22 cellular contexts compared by ENCODE assay signal in the genomic region with DNA sequence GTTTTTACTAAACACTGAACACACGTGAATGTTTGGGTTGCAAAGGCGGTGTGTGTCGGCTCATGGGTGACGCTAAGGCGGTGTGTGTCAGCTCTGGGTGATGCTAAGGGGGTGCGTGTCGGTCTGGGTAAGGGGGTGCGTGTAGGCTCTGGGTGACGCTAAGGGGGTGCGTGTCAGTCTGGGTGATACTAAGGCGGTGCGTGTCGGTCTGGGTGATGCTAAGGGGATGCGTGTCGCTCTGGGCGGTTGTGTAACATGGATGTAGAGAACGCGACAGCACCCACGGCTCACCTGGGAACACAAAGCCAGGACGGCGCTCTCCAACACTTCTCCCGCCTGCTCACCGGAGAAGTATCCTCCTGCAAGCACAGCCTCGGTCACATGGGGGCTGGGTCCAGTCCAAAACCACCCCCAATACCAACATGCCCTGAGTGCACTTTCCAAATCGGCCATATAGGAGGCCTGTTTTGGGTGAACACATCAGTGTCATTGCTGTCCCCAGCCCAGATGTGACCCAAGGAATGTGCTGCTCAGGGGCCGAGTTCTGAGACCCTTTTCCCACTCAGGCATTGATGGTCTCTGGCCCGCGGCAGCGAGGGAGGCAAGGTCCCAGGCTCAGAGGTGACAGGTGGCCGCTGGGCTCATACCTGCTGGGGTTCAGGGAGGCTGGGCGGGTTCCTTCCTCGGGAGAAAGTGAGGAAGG.
DNase-seq lines count a peak whose midpoint lies in the region; ATAC-seq, FAIRE-seq and TF ChIP-seq lines count a peak whose summit lies in the region.
"Had no signal": no experiment of that assay in that cellular context is flagged by ENCODE, and none has a peak within 500 bp of the region (broad histone marks: within the 10 kb centered on the region; RNA-seq: fewer than 3 reads in every experiment).

No MANE protein-coding gene starts in this region.

- no peak overlapping the region for H2BK5ac ChIP-seq in IMR-90 (ENCODE audit: low read depth, low read length, poor library complexity, severe bottlenecking)

- H3K18ac ChIP-seq in IMR-90 (ENCODE audit: low read depth, low read length) = no peak overlapping the region

- no peak overlapping the region for H4K5ac ChIP-seq in IMR-90 (ENCODE audit: low read depth, low read length)

- no peak for TF ChIP-seq CTCF in IMR-90 (conservative IDR thresholded peaks at IDR 0.05; ENCODE audit: low read depth, low read length)
- TF ChIP-seq CTCF in kidney (IDR thresholded peaks at IDR 0.05; ENCODE audit: borderline replicate concordance, extremely low read depth, insufficient read depth) = no peak
- TF ChIP-seq CTCF in upper lobe of right lung (IDR thresholded peaks at IDR 0.05) = no peak

- intact Hi-C loops in cardiac septum (cut with DNase I) = no loop called here
- intact Hi-C loops in Right ventricle myocardium superior (cut with DNase I) = no loop called here
- intact Hi-C loops in IMR-90 (cut with micrococcal nuclease) = no loop called here
- intact Hi-C loops in kidney (cut with DNase I) = no loop called here
- intact Hi-C loops in upper lobe of right lung (cut with DNase I) = no loop called here

- dilution Hi-C loops in IMR-90 (cut with HindIII; ENCODE audit: low sequenced_read_pairs, unreplicated experiment) = no loop called here

- H3K4me1 ChIP-seq in IMR-90 (ENCODE audit: control insufficient read depth, insufficient read depth, low read length) (no peaks in the 10 kb centered on the region), kidney (ENCODE audit: control insufficient read depth in 1 of 2, insufficient read depth in 1 of 2, low read depth in 1 of 2, low read length in 2 of 2) (no peaks in the 10 kb centered on the region), upper lobe of right lung (no peaks in the 10 kb centered on the region), small intestine (ENCODE audit: control insufficient read depth in 2 of 2, insufficient read depth in 1 of 2, low read depth in 1 of 2, low read length in 1 of 2) (no peaks in the 10 kb centered on the region)
- H3K4me1 ChIP-seq: SJSA1 had no signal

- no peak for TF ChIP-seq POLR2A in IMR-90 (IDR thresholded peaks at IDR 0.05; ENCODE audit: low read depth, low read length)

- WGBS in IMR-90 (ENCODE audit: extremely low coverage in 2 of 2, insufficient read length in 1 of 2), 2 experiments = 100% methylated on average over 10 of the region's 32 CpGs; no CpG with 5 or more reads in 1 of the 2 experiments
- WGBS in small intestine, 3 donors = 93 to 94% (median 94%) methylated on average over 31 to 32 of the region's 32 CpGs

- BruUV-seq in IMR-90 (replicated peaks; lab: Mats Ljungman, UMichigan) = no TSS peak

- H3K4me3 ChIP-seq in IMR-90 (ENCODE audit: insufficient read depth, low read depth, low read length) = no peak overlapping the region
- no peak overlapping the region for H3K4me3 ChIP-seq in kidney (ENCODE audit: low read length in 2 of 2)
- H3K4me3 ChIP-seq in upper lobe of right lung = no peak overlapping the region
- H3K4me3 ChIP-seq in small intestine (ENCODE audit: low read depth in 1 of 2, low read length in 2 of 2) = no peak overlapping the region
- H3K4me3 ChIP-seq: SJSA1 had no signal

- H3K23ac ChIP-seq in IMR-90 (ENCODE audit: low read depth, low read length) = no peak overlapping the region

- no peaks in the 10 kb centered on the region for H3K9me3 ChIP-seq in IMR-90 (ENCODE audit: control insufficient read depth, insufficient read depth, low read length)
- no peaks in the 10 kb centered on the region for H3K9me3 ChIP-seq in kidney (ENCODE audit: control insufficient read depth in 1 of 2, low read length in 2 of 2)
- H3K9me3 ChIP-seq in upper lobe of right lung = no peaks in the 10 kb centered on the region
- no peaks in the 10 kb centered on the region for H3K9me3 ChIP-seq in small intestine (ENCODE audit: control insufficient read depth, low read depth)
- H3K9me3 ChIP-seq: SJSA1 had no signal

- no peaks in the 10 kb centered on the region; the same call in 1 of the 2 replicates for H4K20me1 ChIP-seq in IMR-90 (ENCODE audit: insufficient read depth, low read length)

- TF ChIP-seq RAD21 in IMR-90 (IDR thresholded peaks at IDR 0.05; ENCODE audit: low read length) = no peak

- H3K14ac ChIP-seq in IMR-90 (replicated peaks; ENCODE audit: low read depth, low read length) = no peak overlapping the region

- no peak overlapping the region for H2BK120ac ChIP-seq in IMR-90 (ENCODE audit: low read depth, low read length)

- no peak overlapping the region for H2BK15ac ChIP-seq in IMR-90 (ENCODE audit: low read depth, low read length)

- peak; percentile 72 for DNase-seq in cardiac septum (ENCODE audit: low spot score)
- no peak for DNase-seq in Right ventricle myocardium superior
- DNase-seq in IMR-90 = no peak
- peak; percentile 26 for DNase-seq in kidney
- peak; percentile 57 for DNase-seq in upper lobe of right lung
- DNase-seq in small intestine = no peak
- no peak for DNase-seq in NCI-H510A (lab: John Stamatoyannopoulos, UW)
- DNase-seq in 8988T = no peak
- DNase-seq: H7; KG1; NCI-H1092 treated with DMSO at 0.1 percent for 48 hours; NCI-H1436 treated with DMSO at 0.1 percent for 48 hours; NCI-H2029; NCI-H226; NCI-H524; NCI-H774; NK-92 treated with Interleukin-12 subunit alpha and Interleukin-12 subunit beta, amount 100 ng/mL, for 24 hours had no signal

- H3K27ac ChIP-seq in IMR-90 (ENCODE audit: insufficient read depth, low read length) (no peak overlapping the region), kidney (ENCODE audit: low read depth in 2 of 2, low read length in 2 of 2) (no peak overlapping the region), upper lobe of right lung (no peak overlapping the region), small intestine (ENCODE audit: low read depth in 1 of 2, low read length in 1 of 2) (no peak overlapping the region)
- H3K27ac ChIP-seq: 22Rv1, C4-2B, HL-60, SJSA1 had no signal

- in situ Hi-C loops in IMR-90 (cut with MboI; ENCODE audit: low sequenced_read_pairs) = no loop called here

- H2BK20ac ChIP-seq in IMR-90 (ENCODE audit: low read depth, low read length) = no peak overlapping the region

- peak overlapping the region; percentile 51 for H2AFZ ChIP-seq in IMR-90 (replicated peaks; ENCODE audit: low read length, poor library complexity)

- no peak overlapping the region for H2AK9ac ChIP-seq in IMR-90 (replicated peaks; ENCODE audit: low read depth, low read length, poor library complexity)

- no peak overlapping the region for H3K4me2 ChIP-seq in IMR-90 (ENCODE audit: low read depth, low read length)

- ATAC-seq in Right ventricle myocardium superior (ENCODE audit: poor library complexity) (no peak), IMR-90 (ENCODE audit: low read depth) (no peak), upper lobe of right lung (no peak)
- ATAC-seq: Panc1 had no signal

- POLR2A ChIA-PET in IMR-90 (lab: Charles Lee; ENCODE audit: unreplicated experiment) = no interaction called here

- no peak overlapping the region for H4K8ac ChIP-seq in IMR-90 (ENCODE audit: low read depth in 2 of 2, low read length in 2 of 2)

- no peak overlapping the region for H2AK5ac ChIP-seq in IMR-90 (ENCODE audit: low read depth, low read length)

- no peaks in the 10 kb centered on the region for H3K79me1 ChIP-seq in IMR-90 (ENCODE audit: low read depth in 1 of 2, low read length in 2 of 2)

- H4K91ac ChIP-seq in IMR-90 (ENCODE audit: insufficient read depth, low read depth, low read length) = no peak overlapping the region

- H3K9ac ChIP-seq in IMR-90 (ENCODE audit: low read depth, low read length) = no peak overlapping the region
- no peak overlapping the region for H3K9ac ChIP-seq in kidney (ENCODE audit: low read length in 2 of 2)

- H3K27me3 ChIP-seq in IMR-90 (ENCODE audit: control insufficient read depth, insufficient read depth, low read length) (no peaks in the 10 kb centered on the region), upper lobe of right lung (no peaks in the 10 kb centered on the region), small intestine (ENCODE audit: control insufficient read depth in 2 of 2, insufficient read depth in 2 of 2, low read length in 2 of 2) (no peaks in the 10 kb centered on the region)
- H3K27me3 ChIP-seq: SJSA1 had no signal

- H3K36me3 ChIP-seq in IMR-90 (ENCODE audit: control insufficient read depth, insufficient read depth, low read length) (peaks cover 10% of the 10 kb centered on the region; the same call in 1 of the 2 replicates), kidney (ENCODE audit: control insufficient read depth in 1 of 2, insufficient read depth in 2 of 2, low read length in 2 of 2) (peaks cover 0 to 3% of the 10 kb centered on the region in 2 donors), upper lobe of right lung (no peaks in the 10 kb centered on the region), small intestine (ENCODE audit: control insufficient read depth in 2 of 2, insufficient read depth in 2 of 2, low read length in 2 of 2) (no peaks in the 10 kb centered on the region)
- H3K36me3 ChIP-seq: SJSA1 had no signal

- FAIRE-seq in kidney (lab: Jason Lieb, UNC) = no peak
- FAIRE-seq in small intestine (lab: Jason Lieb, UNC) = no peak

- H3K4ac ChIP-seq in IMR-90 (ENCODE audit: low read depth, low read length) = no peak overlapping the region

- H3K9me1 ChIP-seq in IMR-90 (ENCODE audit: insufficient read depth, low read length) = no peaks in the 10 kb centered on the region

- no peak overlapping the region for H3K56ac ChIP-seq in IMR-90 (ENCODE audit: extremely low read depth, insufficient read depth, low read length)

- CTCF ChIA-PET in IMR-90 (lab: Yijun Ruan, JAX) = no interaction called here

TF ChIP-seq in IMR-90, 13 proteins besides CTCF, POLR2A, EP300 and RAD21:
- TF ChIP-seq, protein P1, sequence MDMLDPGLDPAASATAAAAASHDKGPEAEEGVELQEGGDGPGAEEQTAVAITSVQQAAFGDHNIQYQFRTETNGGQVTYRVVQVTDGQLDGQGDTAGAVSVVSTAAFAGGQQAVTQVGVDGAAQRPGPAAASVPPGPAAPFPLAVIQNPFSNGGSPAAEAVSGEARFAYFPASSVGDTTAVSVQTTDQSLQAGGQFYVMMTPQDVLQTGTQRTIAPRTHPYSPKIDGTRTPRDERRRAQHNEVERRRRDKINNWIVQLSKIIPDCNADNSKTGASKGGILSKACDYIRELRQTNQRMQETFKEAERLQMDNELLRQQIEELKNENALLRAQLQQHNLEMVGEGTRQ (IDR thresholded peaks at IDR 0.05; ENCODE audit: low read depth, low read length) = no peak
- TF ChIP-seq BHLHE40 (IDR thresholded peaks at IDR 0.05; ENCODE audit: low read depth, low read length) (no peak), MAZ (IDR thresholded peaks at IDR 0.05; ENCODE audit: borderline replicate concordance, low read depth, low read length) (no peak), SMC3 (IDR thresholded peaks at IDR 0.05; ENCODE audit: low read depth, low read length) (no peak), FOS (IDR thresholded peaks at IDR 0.05; ENCODE audit: low read depth, low read length) (no peak), RFX5 (IDR thresholded peaks at IDR 0.05; ENCODE audit: low read depth, low read length) (no peak), MAFK (IDR thresholded peaks at IDR 0.05; ENCODE audit: low read depth, low read length) (no peak)

Comparison
In these comparisons a context has a peak if more than half of its experiments do, and no peak if none do; other contexts are left out.
1. DNase-seq: peak in cardiac septum (single experiment), kidney (single experiment) and upper lobe of right lung (single experiment); none in Right ventricle myocardium superior (single experiment), IMR-90 (single experiment), small intestine (single experiment), NCI-H510A (single experiment) and 8988T (single experiment).